15 cellular contexts compared by ENCODE assay signal in genomic region chr1:227939791-227940771, GRCh38. TPM values are rescaled to one million over a fixed set of nuclear protein-coding genes. Genes with fewer than 3 reads are reported as not detected.
DNase-seq lines count a peak whose midpoint lies in the region; ATAC-seq, FAIRE-seq and TF ChIP-seq lines count a peak whose summit lies in the region.
"Had no signal": no experiment of that assay in that cellular context is flagged by ENCODE, and none has a peak within 500 bp of the region (broad histone marks: within the 10 kb centered on the region; RNA-seq: fewer than 3 reads in every experiment).

No MANE protein-coding gene starts in this region.

- FAIRE-seq in H54 (lab: Jason Lieb, UNC), result no peak
- FAIRE-seq: G401.6, GM12878 had no signal

- H3K9me3 ChIP-seq in right atrium auricular region, result no peaks in the 10 kb centered on the region
- H3K9me3 ChIP-seq in endodermal cell (ENCODE audit: control insufficient read depth, low read length), result no peaks in the 10 kb centered on the region
- H3K9me3 ChIP-seq in aorta (ENCODE audit: control insufficient read depth, low read length), result no peaks in the 10 kb centered on the region
- H3K9me3 ChIP-seq: Caco-2 had no signal

- DNase-seq in cardiac septum (ENCODE audit: low spot score), result peak; percentile 57
- DNase-seq in right atrium auricular region (ENCODE audit: low spot score), result no peak
- DNase-seq in endodermal cell, result peak; percentile 35
- peak; percentile 16 for DNase-seq in omental fat pad (ENCODE audit: low spot score)
- DNase-seq in aorta, result peak; percentile 33 to 60
- DNase-seq in Calu3, result no peak
- DNase-seq in NCI-H748 (lab: John Stamatoyannopoulos, UW; ENCODE audit: unreplicated experiment), result no peak
- no peak for DNase-seq in H54 (ENCODE audit: insufficient read length, low spot score)
- DNase-seq: NCI-H1092, WERI-Rb-1 had no signal

- no peak for ATAC-seq in omental fat pad (ENCODE audit: low FRiP score)
- no peak for ATAC-seq in aorta (ENCODE audit: low FRiP score)
- ATAC-seq: GM12878; GM23338; naive thymus-derived CD4-positive, alpha-beta T cell had no signal

- intact Hi-C loops in cardiac septum (cut with DNase I), result no loop called here
- intact Hi-C loops in aorta (cut with DNase I), result no loop called here
- intact Hi-C loops in Calu3 (cut with micrococcal nuclease; ENCODE audit: unreplicated experiment), result no loop called here

- no peaks in the 10 kb centered on the region for H3K4me1 ChIP-seq in right atrium auricular region
- H3K4me1 ChIP-seq in endodermal cell (ENCODE audit: control insufficient read depth, insufficient read depth, low read length), result no peaks in the 10 kb centered on the region
- H3K4me1 ChIP-seq in aorta (ENCODE audit: control insufficient read depth in 1 of 2, insufficient read depth in 2 of 2, low read length in 2 of 2), result no peaks in the 10 kb centered on the region
- H3K4me1 ChIP-seq: Caco-2 had no signal

- WGBS in endodermal cell (ENCODE audit: insufficient coverage in 1 of 2, insufficient read length in 1 of 2), 2 experiments, result 89 to 92% methylated on average over 11 to 20 of the region's 20 CpGs
- 90 to 91% methylated on average over 18 to 20 of the region's 20 CpGs for WGBS in aorta, 2 donors

- H3K27ac ChIP-seq in right atrium auricular region, result no peak overlapping the region
- H3K27ac ChIP-seq in endodermal cell (ENCODE audit: low read depth, low read length), result no peak overlapping the region
- H3K27ac ChIP-seq in aorta (ENCODE audit: low read depth in 1 of 2, low read length in 2 of 2), result no peak overlapping the region
- H3K27ac ChIP-seq: WERI-Rb-1 had no signal

- H3K9ac ChIP-seq in endodermal cell (ENCODE audit: extremely low read depth, low read length, poor library complexity, severe bottlenecking), result no peak overlapping the region

- H3K4me1 Mint-ChIP-seq in endodermal cell (no peaks in the 10 kb centered on the region), Calu3 (ENCODE audit: low read depth, unreplicated experiment) (no peaks in the 10 kb centered on the region)
- H3K4me1 Mint-ChIP-seq: GM23338 had no signal

- H3K36me3 ChIP-seq in right atrium auricular region (no peaks in the 10 kb centered on the region), endodermal cell (ENCODE audit: control insufficient read depth, insufficient read depth, low read length) (no peaks in the 10 kb centered on the region), aorta (ENCODE audit: control insufficient read depth in 1 of 2, insufficient read depth in 2 of 2, low read length in 1 of 2) (no peaks in the 10 kb centered on the region)
- H3K36me3 ChIP-seq: WERI-Rb-1 had no signal

- no peak overlapping the region for H3K4me3 Mint-ChIP-seq in endodermal cell
- H3K4me3 Mint-ChIP-seq in Calu3 (ENCODE audit: low read depth, unreplicated experiment), result no peak overlapping the region
- H3K4me3 Mint-ChIP-seq: GM23338; naive thymus-derived CD4-positive, alpha-beta T cell had no signal

- CTCF ChIA-PET in Calu3 (lab: Charles Lee), result no interaction called here

- H3K27me3 Mint-ChIP-seq in endodermal cell (ENCODE audit: insufficient read depth) (no peaks in the 10 kb centered on the region), Calu3 (ENCODE audit: unreplicated experiment) (peaks cover 26% of the 10 kb centered on the region)

- BruUV-seq in Calu3 (replicated peaks; lab: Mats Ljungman, UMichigan), result no TSS peak

- H3K27me3 ChIP-seq in right atrium auricular region, result no peaks in the 10 kb centered on the region
- no peaks in the 10 kb centered on the region for H3K27me3 ChIP-seq in endodermal cell (ENCODE audit: control insufficient read depth, insufficient read depth, low read length, poor library complexity, severe bottlenecking)
- H3K27me3 ChIP-seq in aorta (ENCODE audit: control insufficient read depth in 1 of 2, insufficient read depth in 2 of 2, low read length in 1 of 2), result no peaks in the 10 kb centered on the region

- no peak overlapping the region for H3K4me3 ChIP-seq in right atrium auricular region
- no peak overlapping the region for H3K4me3 ChIP-seq in endodermal cell (ENCODE audit: low read length)
- H3K4me3 ChIP-seq in aorta (ENCODE audit: low read length in 2 of 2), result no peak overlapping the region
- H3K4me3 ChIP-seq: GM12878, GM23338 had no signal

- H3K9me3 Mint-ChIP-seq in endodermal cell (no peaks in the 10 kb centered on the region), Calu3 (ENCODE audit: low read depth, unreplicated experiment) (peaks cover 13% of the 10 kb centered on the region)
- H3K9me3 Mint-ChIP-seq: GM23338 had no signal

- H3K27ac Mint-ChIP-seq in endodermal cell, result no peak overlapping the region
- H3K27ac Mint-ChIP-seq in Calu3 (ENCODE audit: unreplicated experiment), result no peak overlapping the region
- H3K27ac Mint-ChIP-seq: GM23338; naive thymus-derived CD4-positive, alpha-beta T cell had no signal

- no peak for TF ChIP-seq POLR2A in H54 (IDR thresholded peaks at IDR 0.05; ENCODE audit: low read depth, low read length)

- H3K36me3 Mint-ChIP-seq in endodermal cell (ENCODE audit: low read depth) (no peaks in the 10 kb centered on the region), Calu3 (ENCODE audit: insufficient read depth, unreplicated experiment) (peaks cover 5% of the 10 kb centered on the region)

- TF ChIP-seq CTCF in right atrium auricular region (IDR thresholded peaks at IDR 0.05) (no peak), endodermal cell (conservative IDR thresholded peaks at IDR 0.05) (no peak), omental fat pad (IDR thresholded peaks at IDR 0.05) (no peak), Calu3 (IDR thresholded peaks at IDR 0.05; ENCODE audit: unreplicated experiment) (no peak)

RNA-seq across cellular contexts. Expression of gene WNT9A, which starts 7.7 kb away (rescaled TPM):
- total RNA-seq in cardiac septum (6.5 TPM), right atrium auricular region (1 to 10 TPM in 1 of 2 donors, under 1 TPM in 1; 0.78 to 2.2 TPM), endodermal cell (1 to 10 TPM; 1.2 to 1.7 TPM), omental fat pad (10 to 100 TPM in 2 of 4 donors, 1 to 10 TPM in 2; 1.3 to 16.5 (median 5.8) TPM), aorta (1 to 10 TPM in 1 of 2 donors, under 1 TPM in 1; 0.94 to 3.5 TPM), Calu3 (2022) (0.24 and 0.37 TPM in 2 replicates)
- 4.7 TPM for polyA plus RNA-seq in endodermal cell (2013, experiment 1 of 2)
- polyA plus RNA-seq in endodermal cell (2013, experiment 2 of 2), result 5.5 TPM
- polyA plus RNA-seq in aorta, result under 1 TPM; 0.13 to 0.38 TPM
- total RNA-seq: GM12878 had no signal
- polyA plus RNA-seq: GM12878; naive thymus-derived CD4-positive, alpha-beta T cell had no signal

Comparison
In these comparisons a context has a peak if more than half of its experiments do, and no peak if none do; other contexts are left out.
1. DNase-seq: peak in cardiac septum (single experiment), endodermal cell (single experiment), omental fat pad (single experiment) and aorta (2 of 2); none in right atrium auricular region (single experiment), Calu3 (single experiment), NCI-H748 (single experiment) and H54 (single experiment).